ENCODE assay signal across 28 cellular contexts in the genomic region with DNA sequence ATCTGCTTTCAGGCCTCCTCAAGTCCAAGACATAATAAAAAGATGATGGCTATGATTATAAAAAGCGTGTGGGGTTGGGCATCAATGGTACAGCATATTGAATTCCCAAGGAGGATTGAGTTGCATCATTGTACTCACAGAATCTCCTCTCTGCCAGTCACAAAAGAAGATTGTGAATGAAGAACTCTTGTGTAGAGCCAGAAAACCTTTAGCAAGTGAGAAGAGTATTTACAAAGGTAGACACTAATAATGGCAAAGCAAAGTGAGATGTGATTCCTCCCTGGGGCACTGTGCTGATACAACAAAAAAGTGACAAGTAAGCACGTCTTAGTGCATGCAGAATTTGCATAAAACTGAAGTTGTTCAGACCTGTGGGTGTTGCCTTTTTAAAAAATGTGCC.
"Had no signal": no experiment of that assay in that cellular context is flagged by ENCODE, and none has a peak within 500 bp of the region (broad histone marks: within the 10 kb centered on the region; RNA-seq: fewer than 3 reads in every experiment).

No MANE protein-coding gene starts in this region.

- H3K9me2 ChIP-seq: SK-N-SH had no signal

- H3K36me3 ChIP-seq: MG63, Peyer's patch, SJSA1 had no signal

- H3K4me1 ChIP-seq: Peyer's patch, SJSA1 had no signal

- H3K9me3 ChIP-seq: MG63, Peyer's patch, SJSA1, SK-N-SH had no signal

- DNase-seq: activated CD4-positive, alpha-beta T cell treated with anti-CD3 and anti-CD28 coated beads, Interleukin-2, amount 10 ng/mL, durations not matched to agents 24 days and 14 days; activated CD4-positive, alpha-beta T cell treated with anti-CD3 and anti-CD28 coated beads, Interleukin-2, amount 50 U/mL, for 4 hours; activated CD8-positive, alpha-beta T cell treated with anti-CD3 and anti-CD28 coated beads for 36 hours; activated effector memory CD4-positive, alpha-beta T cell treated with anti-CD3 and anti-CD28 coated beads, Interleukin-2, amount 50 U/mL, for 16 hours; activated naive CD4-positive, alpha-beta T cell; activated naive CD4-positive, alpha-beta T cell treated with anti-CD3 and anti-CD28 coated beads, Interleukin-2, amount 50 U/mL, for 16 hours; activated naive CD8-positive, alpha-beta T cell treated with anti-CD3 and anti-CD28 coated beads for 36 hours; activated T-cell treated with anti-CD3 and anti-CD28 coated beads, Interleukin-2, amount 50 U/mL, for 1 hour; activated T-cell treated with anti-CD3 and anti-CD28 coated beads, Interleukin-2, amount 50 U/mL, for 72 hours; amniotic stem cell; aorta; cerebellar nuclear complex; Kasumi-1; KBM-7; MG63; NCI-H1048; NCI-H1694; NCI-H2029; NCI-H2171; NCI-H446; NCI-H510A treated with DMSO at 0.1 percent for 48 hours; NCI-H526 treated with DMSO at 0.1 percent for 48 hours; PC-3; Peyer's patch; RPMI8226; SHP77 treated with DMSO at 0.1 percent for 48 hours; SK-N-SH had no signal

- H3K4me3 ChIP-seq: MG63, Peyer's patch, SJSA1 had no signal

- H3K27ac ChIP-seq: Peyer's patch, SJSA1 had no signal

- H3K4me2 ChIP-seq: SK-N-SH had no signal
